10 cellular contexts compared by ENCODE assay signal in genomic region chrX:70508296-70508911, GRCh38.
DNase-seq lines count a peak whose midpoint lies in the region; ATAC-seq lines count a peak whose summit lies in the region.
"Had no signal": no experiment of that assay in that cellular context is flagged by ENCODE, and none has a peak within 500 bp of the region (broad histone marks: within the 10 kb centered on the region; RNA-seq: fewer than 3 reads in every experiment).

No MANE protein-coding gene starts in this region.

- H3K27ac Mint-ChIP-seq in activated naive CD8-positive, alpha-beta T cell treated with anti-CD3 and anti-CD28 coated beads, Interleukin-2, amount 10 ng/mL, durations not matched to agents 7 days and 5 days, result peak overlapping the region; percentile 13

- H3K4me3 Mint-ChIP-seq in activated naive CD8-positive, alpha-beta T cell treated with anti-CD3 and anti-CD28 coated beads, Interleukin-2, amount 10 ng/mL, durations not matched to agents 7 days and 5 days, result no peak overlapping the region

- H3K27me3 Mint-ChIP-seq in activated naive CD8-positive, alpha-beta T cell treated with anti-CD3 and anti-CD28 coated beads, Interleukin-2, amount 10 ng/mL, durations not matched to agents 7 days and 5 days, result no peaks in the 10 kb centered on the region

- H3K9me3 Mint-ChIP-seq in activated naive CD8-positive, alpha-beta T cell treated with anti-CD3 and anti-CD28 coated beads, Interleukin-2, amount 10 ng/mL, durations not matched to agents 7 days and 5 days, result peaks cover 2% of the 10 kb centered on the region

- no peak for ATAC-seq in activated naive CD8-positive, alpha-beta T cell treated with anti-CD3 and anti-CD28 coated beads, Interleukin-2, amount 10 ng/mL, durations not matched to agents 7 days and 5 days (ENCODE audit: low read depth)
- no peak for ATAC-seq in HG03520 (IDR thresholded peaks at IDR 0.05; ENCODE audit: unreplicated experiment)

- POLR2A ChIA-PET in activated naive CD8-positive, alpha-beta T cell treated with anti-CD3 and anti-CD28 coated beads, Interleukin-2, amount 10 ng/mL, durations not matched to agents 7 days and 5 days (lab: Charles Lee), result no interaction called here

- H3K4me1 Mint-ChIP-seq in activated naive CD8-positive, alpha-beta T cell treated with anti-CD3 and anti-CD28 coated beads, Interleukin-2, amount 10 ng/mL, durations not matched to agents 7 days and 5 days, result peaks cover 13% of the 10 kb centered on the region

- DNase-seq in stimulated activated CD4-positive, alpha-beta T cell treated with anti-CD3 and anti-CD28 coated beads, Interleukin-1b, Interleukin-23, amount 100 ng/mL, for 48 hours, result peak; percentile 10
- no peak for DNase-seq in stimulated activated CD4-positive, alpha-beta T cell treated with anti-CD3 and anti-CD28 coated beads, Interleukin-12 subunit alpha, Interleukin-12 subunit beta, amount 100 ng/mL, for 4 hours
- DNase-seq in NCI-H1436 (lab: John Stamatoyannopoulos, UW) (peak; percentile 72), HuH-7 (ENCODE audit: low spot score) (no peak), GM03348 (ENCODE audit: low spot score) (no peak), NCI-H2171 treated with DMSO at 0.1 percent for 48 hours (lab: John Stamatoyannopoulos, UW) (no peak)
- no peak for DNase-seq in activated naive CD8-positive, alpha-beta T cell treated with anti-CD3 and anti-CD28 coated beads, Interleukin-2, amount 10 ng/mL, durations not matched to agents 7 days and 5 days
- DNase-seq: stimulated activated naive CD4-positive, alpha-beta T cell treated with Interleukin-2 at 50 U/mL for 16 hours; SW 1271 had no signal

- H3K36me3 Mint-ChIP-seq in activated naive CD8-positive, alpha-beta T cell treated with anti-CD3 and anti-CD28 coated beads, Interleukin-2, amount 10 ng/mL, durations not matched to agents 7 days and 5 days, result peaks cover 2% of the 10 kb centered on the region

Comparison
In these comparisons a context has a peak if more than half of its experiments do, and no peak if none do; other contexts are left out.
1. DNase-seq: peak in stimulated activated CD4-positive, alpha-beta T cell treated with anti-CD3 and anti-CD28 coated beads, Interleukin-1b, Interleukin-23, amount 100 ng/mL, for 48 hours (single experiment) and NCI-H1436 (single experiment); none in stimulated activated CD4-positive, alpha-beta T cell treated with anti-CD3 and anti-CD28 coated beads, Interleukin-12 subunit alpha, Interleukin-12 subunit beta, amount 100 ng/mL, for 4 hours (single experiment), activated naive CD8-positive, alpha-beta T cell treated with anti-CD3 and anti-CD28 coated beads, Interleukin-2, amount 10 ng/mL, durations not matched to agents 7 days and 5 days (single experiment), HuH-7 (single experiment), GM03348 (single experiment) and NCI-H2171 treated with DMSO at 0.1 percent for 48 hours (single experiment).